Comparison of ENCODE assay signal across 8 cellular contexts in genomic region chr11:46237248-46238077, GRCh38. TPM values are rescaled to one million over a fixed set of nuclear protein-coding genes. Genes with fewer than 3 reads are reported as not detected.
A peak's percentile ranks its signal among the peaks of the same experiment; 100 is the strongest.
DNase-seq lines count a peak whose midpoint lies in the region; ATAC-seq and TF ChIP-seq lines count a peak whose summit lies in the region.

No MANE protein-coding gene starts in this region.

- H2AFZ ChIP-seq in H9 (ENCODE audit: low read length) = no peak overlapping the region
- no peak overlapping the region for H2AFZ ChIP-seq in neuron (ENCODE audit: low read depth, low read length)

- H2AK5ac ChIP-seq in H9 (ENCODE audit: insufficient read length, low read length) = no peak overlapping the region

- H3T11ph ChIP-seq in H9 (ENCODE audit: low read length) = no peak overlapping the region

- H3K4me1 Mint-ChIP-seq in H9 = peaks cover 32 to 42% of the 10 kb centered on the region in 2 experiments
- peaks cover 14% of the 10 kb centered on the region for H3K4me1 Mint-ChIP-seq in activated T-helper 17 cell treated with anti-CD3 and anti-CD28 coated beads, Interleukin-2, amount 50 U/mL, for 72 hours

- H3K9me3 ChIP-seq in H9 (ENCODE audit: control insufficient read depth, low read depth, low read length) (peaks cover 5% of the 10 kb centered on the region), neuron (ENCODE audit: low read length) (peaks cover 3% of the 10 kb centered on the region), thyroid gland (no peaks in the 10 kb centered on the region)

- peaks cover 7 to 14% of the 10 kb centered on the region in 2 experiments; a peak in 4 of 5 replicates for H3K9me3 Mint-ChIP-seq in H9
- H3K9me3 Mint-ChIP-seq in activated T-helper 17 cell treated with anti-CD3 and anti-CD28 coated beads, Interleukin-2, amount 50 U/mL, for 72 hours = no peaks in the 10 kb centered on the region

- WGBS in H9 (ENCODE audit: extremely low coverage, insufficient read length, low lambda C conversion rate) = no CpG with 5 or more reads among the region's 59 CpGs
- 6% methylated on average over 35 to 59 of the region's 59 CpGs for WGBS in thyroid gland, 2 donors

- no peak overlapping the region for H3K4ac ChIP-seq in H9 (ENCODE audit: low read depth, low read length)

- no peak overlapping the region for H4K5ac ChIP-seq in H9 (ENCODE audit: insufficient read length, low read depth, low read length)

- peak overlapping the region; percentile 57 for H3K4me2 ChIP-seq in H9 (ENCODE audit: insufficient read depth, insufficient read length, low read length)

- no peaks in the 10 kb centered on the region for H3K79me2 ChIP-seq in H9 (ENCODE audit: insufficient read depth, low read length)

- H3K79me1 ChIP-seq in H9 (ENCODE audit: insufficient read depth, low read depth, low read length, poor library complexity, severe bottlenecking) = no peaks in the 10 kb centered on the region

- TF ChIP-seq CTCF in H9 (conservative IDR thresholded peaks at IDR 0.05) = no peak
- TF ChIP-seq CTCF in fibroblast of the aortic adventitia (IDR thresholded peaks at IDR 0.05; ENCODE audit: insufficient read depth, low read length) = no peak
- TF ChIP-seq CTCF in thyroid gland (IDR thresholded peaks at IDR 0.05) = no peak

- H3K27ac ChIP-seq in H9 (ENCODE audit: insufficient read length, low read depth, low read length) = no peak overlapping the region
- peak overlapping the region in 2 of 3 donors; percentile 45 to 69 for H3K27ac ChIP-seq in thyroid gland

- no peak overlapping the region for H2BK15ac ChIP-seq in H9 (ENCODE audit: low read depth, low read length)

- peak overlapping the region; percentile 8 for H3K18ac ChIP-seq in H9 (ENCODE audit: insufficient read length, low read depth, low read length)

- H3K36me3 ChIP-seq in neuron (ENCODE audit: insufficient read depth, low read length) (no peaks in the 10 kb centered on the region), thyroid gland (no peaks in the 10 kb centered on the region)

- H3K4me3 ChIP-seq in fibroblast of the aortic adventitia (ENCODE audit: low read depth, low read length) = peak overlapping the region; percentile 67
- peak overlapping the region; percentile 8 for H3K4me3 ChIP-seq in neuron (ENCODE audit: low read length)
- peak overlapping the region in 2 of 3 donors; percentile 4 to 41 for H3K4me3 ChIP-seq in thyroid gland (replicated peaks in 1 of 3)

- no peak overlapping the region for H2BK120ac ChIP-seq in H9 (ENCODE audit: low read depth, low read length, poor library complexity, severe bottlenecking)

- H3K4me1 ChIP-seq in H9 (ENCODE audit: insufficient read depth, low read length) (peaks cover under 1% of the 10 kb centered on the region; the same call in 1 of the 2 replicates), neuron (ENCODE audit: insufficient read depth, low read length) (peaks cover 14% of the 10 kb centered on the region), thyroid gland (peaks cover 10 to 26% of the 10 kb centered on the region in 2 donors)

- H4K8ac ChIP-seq in H9 (replicated peaks; ENCODE audit: insufficient read length, low read depth, low read length) = no peak overlapping the region

- no peak overlapping the region for H3K9ac ChIP-seq in H9 (ENCODE audit: extremely low read depth, insufficient read length, low read length)

- intact Hi-C loops in thyroid gland (cut with DNase I) = loop anchor here (2.0 kb wide), 1 partner anchor 73 kb away; no protein-coding TSS in a partner anchor

- peak overlapping the region in 1 of 3 experiments; percentile 82; a peak in 2 of 7 replicates for H3K27ac Mint-ChIP-seq in H9
- peak overlapping the region; percentile 80 for H3K27ac Mint-ChIP-seq in activated T-helper 17 cell treated with anti-CD3 and anti-CD28 coated beads, Interleukin-2, amount 50 U/mL, for 72 hours

- no peak overlapping the region for H4K91ac ChIP-seq in H9 (ENCODE audit: insufficient read length, low read depth, low read length)

- peaks cover 20% of the 10 kb centered on the region for H3K23me2 ChIP-seq in H9 (ENCODE audit: insufficient read length, low read depth, low read length, poor library complexity, severe bottlenecking)

- no peak for TF ChIP-seq POLR2A in thyroid gland (IDR thresholded peaks at IDR 0.05)

- no peak overlapping the region for H2BK5ac ChIP-seq in H9 (ENCODE audit: insufficient read length, low read length)

- H4K20me1 ChIP-seq in H9 (ENCODE audit: control insufficient read depth, insufficient read depth, insufficient read length) = no peaks in the 10 kb centered on the region

- H3K14ac ChIP-seq in H9 (ENCODE audit: insufficient read depth, low read length) = no peak overlapping the region

- no peak overlapping the region for H2BK12ac ChIP-seq in H9 (ENCODE audit: insufficient read length, low read depth, low read length)

- DNase-seq in H9 (peak; percentile 77), fibroblast of the aortic adventitia (ENCODE audit: low read depth) (peak; percentile 83), thyroid gland (peak; percentile 39 to 47)

- no peak overlapping the region for H2BK20ac ChIP-seq in H9 (ENCODE audit: low read depth, low read length, poor library complexity, severe bottlenecking)

- peak; percentile 74 for ATAC-seq in activated T-helper 17 cell treated with anti-CD3 and anti-CD28 coated beads, Interleukin-2, amount 50 U/mL, for 72 hours (replicated peaks)
- no peak for ATAC-seq in HG03439 (IDR thresholded peaks at IDR 0.05; ENCODE audit: unreplicated experiment)
- no peak for ATAC-seq in HG03175 (IDR thresholded peaks at IDR 0.05; ENCODE audit: unreplicated experiment)

- H3K36me3 Mint-ChIP-seq in H9 (ENCODE audit: insufficient read depth in 1 of 3, low read depth in 3 of 3) = peaks cover 0 to 8% (median 2%) of the 10 kb centered on the region in 3 experiments; a peak in 4 of 7 replicates
- H3K36me3 Mint-ChIP-seq in activated T-helper 17 cell treated with anti-CD3 and anti-CD28 coated beads, Interleukin-2, amount 50 U/mL, for 72 hours (ENCODE audit: low read depth) = no peaks in the 10 kb centered on the region

- no peak overlapping the region for H3K23ac ChIP-seq in H9 (ENCODE audit: insufficient read length, low read depth, low read length)

- no peak overlapping the region for H3K56ac ChIP-seq in H9 (ENCODE audit: insufficient read length, low read depth, low read length)

- H3K27me3 ChIP-seq in H9 (ENCODE audit: insufficient read depth, low read length) (peaks cover 4% of the 10 kb centered on the region; the same call in 1 of the 2 replicates), neuron (ENCODE audit: insufficient read depth, low read length) (peaks cover 43% of the 10 kb centered on the region), thyroid gland (no peaks in the 10 kb centered on the region)

- peaks cover 45% of the 10 kb centered on the region for H3K27me3 Mint-ChIP-seq in H9 (ENCODE audit: low read depth)
- no peaks in the 10 kb centered on the region for H3K27me3 Mint-ChIP-seq in activated T-helper 17 cell treated with anti-CD3 and anti-CD28 coated beads, Interleukin-2, amount 50 U/mL, for 72 hours

- H3K4me3 Mint-ChIP-seq in H9 = peak overlapping the region; percentile 76 to 87
- H3K4me3 Mint-ChIP-seq in activated T-helper 17 cell treated with anti-CD3 and anti-CD28 coated beads, Interleukin-2, amount 50 U/mL, for 72 hours = peak overlapping the region; percentile 92

TF ChIP-seq in PFSK-1, 5 proteins besides CTCF, POLR2A, EP300 and RAD21:
- TF ChIP-seq FOXP2 (optimal IDR thresholded peaks at IDR 0.05; ENCODE audit: borderline replicate concordance, extremely low read depth, extremely low read length, insufficient read depth) = no peak
- no peak for TF ChIP-seq POLR2AphosphoS5 (IDR thresholded peaks at IDR 0.05; ENCODE audit: low read depth, low read length)
- TF ChIP-seq SIN3A (IDR thresholded peaks at IDR 0.05; ENCODE audit: borderline replicate concordance, insufficient read depth, low read length) = no peak
- 0 out of 4 replicates have a peak, but pooled peaks of 1 of the 2 experiments have one; percentile 25 for TF ChIP-seq REST (IDR thresholded peaks at IDR 0.05; ENCODE audit: insufficient read depth in 1 of 2, low read depth in 2 of 2, low read length in 2 of 2)
- TF ChIP-seq TAF1 (IDR thresholded peaks at IDR 0.05; ENCODE audit: borderline replicate concordance, insufficient read depth, low read length) = 0 out of 2 replicates have a peak, but pooled peaks have one; percentile 47

RNA-seq across cellular contexts. Expression of gene CREB3L1, which starts 40.0 kb away (rescaled TPM):
- total RNA-seq in H9 (2021) (2.6 and 3.3 TPM in 2 replicates), fibroblast of the aortic adventitia (ENCODE audit: low replicate concordance) (31.6 and 37.5 TPM in 2 replicates), thyroid gland (1 to 10 TPM in 3 of 4 donors, under 1 TPM in 1; 0.88 to 3.1 (median 2.1) TPM)
- 114 TPM for polyA plus RNA-seq in PFSK-1 (2012; ENCODE audit: insufficient read length, low read depth)
- total RNA-seq in activated T-helper 17 cell treated with anti-CD3 and anti-CD28 coated beads, Interleukin-2, amount 50 U/mL, for 72 hours = not detected

Comparison
In these comparisons a context has a peak if more than half of its experiments do, and no peak if none do; other contexts are left out.
1. H3K4me3 ChIP-seq: peak in every context shown above with its lines; median percentile 67 in fibroblast of the aortic adventitia; 22 in thyroid gland; 8 in neuron.